ENCODE assay signal across 5 cellular contexts in genomic region chr6:27047725-27048124, GRCh38.
DNase-seq lines count a peak whose midpoint lies in the region; ATAC-seq, FAIRE-seq and TF ChIP-seq lines count a peak whose summit lies in the region.
"Not testable (repeated sequence)": the region's sequence is repeated elsewhere in the genome, so short reads cannot be mapped to it uniquely, and the experiment has no call there.

No MANE protein-coding gene starts in this region.

- FAIRE-seq in HepG2 (lab: Jason Lieb, UNC): not testable (repeated sequence)

- CTCF ChIA-PET in HepG2 (lab: Yijun Ruan, JAX; ENCODE audit: low intra/inter-chr PET ratio, low total read pairs): not testable (repeated sequence)

- not testable (repeated sequence) for BruUV-seq in HepG2 (replicated peaks; lab: Mats Ljungman, UMichigan)

- peaks cover 24% of the 10 kb centered on the region for H3K9me3 ChIP-seq in endodermal cell (ENCODE audit: control insufficient read depth, low read length)
- not testable (repeated sequence) for H3K9me3 ChIP-seq in HepG2 (ENCODE audit: low read length)

- POLR2A ChIA-PET in HepG2 (lab: Yijun Ruan, JAX): not testable (repeated sequence)

- TF ChIP-seq EP300 in HepG2 (IDR thresholded peaks at IDR 0.05; ENCODE audit: low read depth in 2 of 2, low read length in 2 of 2); HepG2 (CRISPR knock-in tag; IDR thresholded peaks at IDR 0.05; ENCODE audit: borderline replicate concordance): not testable (repeated sequence)

- DNase-seq in Caki2 (ENCODE audit: low read depth): peak; percentile 56
- not testable (repeated sequence) for DNase-seq in endodermal cell; HepG2 (ENCODE audit: low spot score); mesothelial cell of epicardium (ENCODE audit: low spot score in 2 of 2, unreplicated experiment in 2 of 2); type B pancreatic cell (ENCODE audit: extremely low spot score, unreplicated experiment)

- peak overlapping the region; percentile 7 for H3K4me3 Mint-ChIP-seq in endodermal cell
- H3K4me3 Mint-ChIP-seq in mesothelial cell of epicardium, type B pancreatic cell: not testable (repeated sequence)

- in situ Hi-C loops in Caki2 (cut with HindIII; ENCODE audit: low pct_unique_long_range_greater_than_20kb, low sequenced_read_pairs); HepG2 (cut with HindIII; ENCODE audit: extremely low pct_ligation_motif_present, low pct_unique_long_range_greater_than_20kb): not testable (repeated sequence)

- intact Hi-C loops in HepG2 (cut with micrococcal nuclease; ENCODE audit: unreplicated experiment): not testable (repeated sequence)

- H3K36me3 Mint-ChIP-seq in endodermal cell (ENCODE audit: low read depth): peaks cover 35% of the 10 kb centered on the region
- H3K36me3 Mint-ChIP-seq in mesothelial cell of epicardium, type B pancreatic cell: not testable (repeated sequence)

- H3K27me3 ChIP-seq in endodermal cell (ENCODE audit: control insufficient read depth, insufficient read depth, low read length, poor library complexity, severe bottlenecking); HepG2 (ENCODE audit: control insufficient read depth in 1 of 2, insufficient read depth in 2 of 2, low read length in 2 of 2): not testable (repeated sequence)

- ATAC-seq in HepG2: not testable (repeated sequence)

- H3K79me2 ChIP-seq in HepG2 (ENCODE audit: insufficient read depth, low read length): not testable (repeated sequence)

- not testable (repeated sequence) for H3K4me3 ChIP-seq in endodermal cell (ENCODE audit: low read length); HepG2 (replicated peaks in 1 of 3; ENCODE audit: insufficient read depth in 1 of 3, low read depth in 2 of 3, low read length in 3 of 3)

- H3K36me3 ChIP-seq in endodermal cell (ENCODE audit: control insufficient read depth, insufficient read depth, low read length): peaks cover 26% of the 10 kb centered on the region
- not testable (repeated sequence) for H3K36me3 ChIP-seq in HepG2 (replicated peaks in 1 of 2; ENCODE audit: control insufficient read depth in 1 of 2, insufficient read depth in 2 of 2, low read length in 2 of 2)

- H3K27ac ChIP-seq in endodermal cell (ENCODE audit: low read depth, low read length); HepG2 (ENCODE audit: extremely low read length, insufficient read depth, low read length): not testable (repeated sequence)

- not testable (repeated sequence) for TF ChIP-seq RAD21 in HepG2 (CRISPR knock-in tag; IDR thresholded peaks at IDR 0.05)

- H3K4me2 ChIP-seq in HepG2 (ENCODE audit: low read depth, low read length): not testable (repeated sequence)

- WGBS in endodermal cell (ENCODE audit: insufficient coverage in 1 of 2, insufficient read length in 1 of 2), 2 experiments: 37 to 71% methylated on average over 3 of the region's 5 CpGs
- WGBS in HepG2 (ENCODE audit: low lambda C conversion rate): 43% methylated on average over 5 of the region's 5 CpGs

- H3K4me1 ChIP-seq in endodermal cell (ENCODE audit: control insufficient read depth, insufficient read depth, low read length): not testable (repeated sequence)
- H3K4me1 ChIP-seq in HepG2 (ENCODE audit: insufficient read depth, low read length): peaks cover 20% of the 10 kb centered on the region

- not testable (repeated sequence) for H4K20me1 ChIP-seq in HepG2 (ENCODE audit: insufficient read depth, low read length)

- H3K27me3 Mint-ChIP-seq in endodermal cell (ENCODE audit: insufficient read depth); mesothelial cell of epicardium (ENCODE audit: low read depth); type B pancreatic cell: not testable (repeated sequence)

- H3K4me1 Mint-ChIP-seq in endodermal cell: peaks cover 16% of the 10 kb centered on the region
- H3K4me1 Mint-ChIP-seq in mesothelial cell of epicardium; type B pancreatic cell (ENCODE audit: unreplicated experiment): not testable (repeated sequence)

- not testable (repeated sequence) for TF ChIP-seq CTCF in endodermal cell (conservative IDR thresholded peaks at IDR 0.05); HepG2 (CRISPR knock-in tag; IDR thresholded peaks at IDR 0.05); mesothelial cell of epicardium (IDR thresholded peaks at IDR 0.05; ENCODE audit: unreplicated experiment); type B pancreatic cell (conservative IDR thresholded peaks at IDR 0.05)

- TF ChIP-seq POLR2A in HepG2 (IDR thresholded peaks at IDR 0.05; ENCODE audit: insufficient read depth in 1 of 2, low read depth in 2 of 2, low read length in 2 of 2): not testable (repeated sequence)

- not testable (repeated sequence) for H3K9ac ChIP-seq in endodermal cell (ENCODE audit: extremely low read depth, low read length, poor library complexity, severe bottlenecking); HepG2 (ENCODE audit: insufficient read depth, low read depth, low read length)

- H3K9me3 Mint-ChIP-seq in endodermal cell: peaks cover 51% of the 10 kb centered on the region
- not testable (repeated sequence) for H3K9me3 Mint-ChIP-seq in mesothelial cell of epicardium, type B pancreatic cell

- not testable (repeated sequence) for H2AFZ ChIP-seq in HepG2 (ENCODE audit: low read length)

- peak overlapping the region; percentile 97 for H3K27ac Mint-ChIP-seq in endodermal cell
- peak overlapping the region; percentile 77 for H3K27ac Mint-ChIP-seq in mesothelial cell of epicardium
- peak overlapping the region; percentile 71 for H3K27ac Mint-ChIP-seq in type B pancreatic cell

TF ChIP-seq in HepG2, 621 proteins besides CTCF, POLR2A, EP300 and RAD21:
- TF ChIP-seq ATF7 (IDR thresholded peaks at IDR 0.05): 0 out of 2 replicates have a peak, but pooled peaks have one; percentile 10
- TF ChIP-seq ATF7 (CRISPR knock-in tag; IDR thresholded peaks at IDR 0.05): not testable (repeated sequence)
